ENCODE assay signal across 8 cellular contexts in the genomic region with DNA sequence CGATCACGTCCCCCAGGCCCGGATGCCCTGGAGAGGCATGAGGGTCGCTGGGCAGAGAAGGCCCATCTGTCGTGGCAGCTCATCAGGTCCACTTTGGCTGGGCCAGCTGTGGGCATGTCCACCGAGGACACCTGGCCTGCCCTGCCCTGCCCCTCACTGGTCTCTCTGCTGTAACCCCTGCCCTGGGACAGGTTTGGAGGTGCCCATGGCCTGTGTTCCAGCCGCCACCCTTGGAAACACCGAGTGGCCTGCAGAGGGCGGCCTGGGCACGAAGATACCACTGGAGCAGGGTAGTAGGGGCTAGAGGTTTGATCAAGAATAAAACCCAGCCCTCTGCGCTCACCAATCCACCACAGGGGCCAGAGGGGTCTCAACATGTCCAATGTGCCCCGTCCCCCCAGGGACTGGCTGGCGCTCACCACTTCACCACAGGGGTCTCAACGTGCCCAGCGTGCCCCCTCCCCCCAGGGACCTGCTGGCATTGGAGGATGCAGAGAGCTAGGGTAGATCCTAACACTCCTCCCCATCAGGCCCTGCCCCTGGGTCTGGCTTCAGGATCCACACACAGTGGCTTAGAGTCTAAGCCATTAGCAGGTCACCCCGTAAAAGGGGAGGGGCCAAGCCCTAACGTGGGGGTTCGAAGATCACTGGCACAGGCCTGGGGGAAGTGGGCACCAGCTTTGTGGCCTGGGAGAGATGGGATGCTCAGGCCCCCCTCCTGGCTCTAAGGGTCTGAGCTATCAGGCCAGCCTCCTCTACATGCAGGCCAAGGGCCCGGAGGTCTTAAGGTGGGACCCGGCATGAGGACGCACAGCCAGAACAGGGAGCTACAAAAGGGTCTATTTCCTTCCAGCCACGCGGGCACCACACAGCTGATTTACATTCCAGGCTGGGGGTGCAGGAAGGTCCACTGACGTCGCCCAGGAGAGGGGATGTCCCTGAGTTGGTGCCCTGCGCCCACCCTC. TPM values are rescaled to one million over a fixed set of nuclear protein-coding genes. Genes with fewer than 3 reads are reported as not detected.
DNase-seq lines count a peak whose midpoint lies in the region; ATAC-seq and TF ChIP-seq lines count a peak whose summit lies in the region.

No MANE protein-coding gene starts in this region.

- H3K4me1 ChIP-seq in CD8-positive, alpha-beta memory T cell (ENCODE audit: insufficient read depth, low read length) = peaks cover 23% of the 10 kb centered on the region
- peaks cover 4% of the 10 kb centered on the region for H3K4me1 ChIP-seq in iPS-18a (ENCODE audit: control insufficient read depth, low read depth, low read length)

- H3K27me3 ChIP-seq in CD8-positive, alpha-beta memory T cell (ENCODE audit: insufficient read depth, low read length, poor library complexity, severe bottlenecking) = no peaks in the 10 kb centered on the region
- H3K27me3 ChIP-seq in iPS-18a (ENCODE audit: control insufficient read depth, insufficient read depth, low read length) = no peaks in the 10 kb centered on the region

- DNase-seq in CD8-positive, alpha-beta memory T cell = peak; percentile 54 to 83 (median 63)
- peak in 58 of 76 experiments; percentile 7 to 75 (median 50) for DNase-seq in HUDEP-2 (lab: John Stamatoyannopoulos, UW; ENCODE audit: unreplicated experiment in 76 of 76)
- DNase-seq in T-helper 2 cell treated with Interferon-gamma antibody and Interleukin-4, amounts not matched to agents 5 μg/mL and 100 μg/mL, for 36 hours (ENCODE audit: low spot score) = peak; percentile 51
- no peak for DNase-seq in astrocyte of the cerebellum (ENCODE audit: low read depth)
- DNase-seq in stimulated activated CD4-positive, alpha-beta T cell treated with anti-CD3 and anti-CD28 coated beads, Interleukin-12 subunit alpha, Interleukin-12 subunit beta, amount 100 ng/mL, for 48 hours (ENCODE audit: low read depth in 2 of 3, low spot score in 1 of 3) = peak; percentile 50 to 54 (median 53)
- DNase-seq in pons (ENCODE audit: low spot score) = no peak

- H3K36me3 Mint-ChIP-seq in CD8-positive, alpha-beta memory T cell = peaks cover 0 to 8% (median under 1%) of the 10 kb centered on the region in 3 donors
- peaks cover 4% of the 10 kb centered on the region for H3K36me3 Mint-ChIP-seq in T-helper 2 cell treated with Interferon-gamma antibody and Interleukin-4, amounts not matched to agents 5 μg/mL and 100 μg/mL, for 36 hours (ENCODE audit: low read depth)

- CTCF ChIA-PET in CD8-positive, alpha-beta memory T cell (lab: Charles Lee) = interaction anchor here (0.6 to 3.9 kb wide), 19 partner anchors 9 to 369 kb away, joined by 3 to 33 read pairs (median 5); partner anchors contain the start of genes DENND6B and MAPK11

- peak overlapping the region in 7 of 8 donors; percentile 19 to 81 (median 52) for H3K27ac Mint-ChIP-seq in CD8-positive, alpha-beta memory T cell
- H3K27ac Mint-ChIP-seq in T-helper 2 cell treated with Interferon-gamma antibody and Interleukin-4, amounts not matched to agents 5 μg/mL and 100 μg/mL, for 36 hours = no peak overlapping the region

- in situ Hi-C loops in astrocyte of the cerebellum (cut with HindIII; ENCODE audit: low sequenced_read_pairs) = no loop called here

- peak overlapping the region in 6 of 7 donors; percentile 34 to 73 (median 60) for H3K4me3 Mint-ChIP-seq in CD8-positive, alpha-beta memory T cell
- H3K4me3 Mint-ChIP-seq in T-helper 2 cell treated with Interferon-gamma antibody and Interleukin-4, amounts not matched to agents 5 μg/mL and 100 μg/mL, for 36 hours = no peak overlapping the region

- POLR2A ChIA-PET in CD8-positive, alpha-beta memory T cell (lab: Charles Lee) = interaction anchor here (2.2 kb wide), 1 partner anchor 75 kb away, joined by 7 read pairs; the partner anchor contains the start of gene DENND6B

- H3K4me1 Mint-ChIP-seq in CD8-positive, alpha-beta memory T cell = peaks cover 7 to 33% (median 8%) of the 10 kb centered on the region in 3 donors
- peaks cover 1% of the 10 kb centered on the region for H3K4me1 Mint-ChIP-seq in T-helper 2 cell treated with Interferon-gamma antibody and Interleukin-4, amounts not matched to agents 5 μg/mL and 100 μg/mL, for 36 hours (ENCODE audit: low read depth)

- no peaks in the 10 kb centered on the region for H3K9me3 ChIP-seq in CD8-positive, alpha-beta memory T cell (ENCODE audit: low read length)
- H3K9me3 ChIP-seq in iPS-18a (ENCODE audit: control insufficient read depth, low read depth, low read length) = no peaks in the 10 kb centered on the region

- H3K36me3 ChIP-seq in CD8-positive, alpha-beta memory T cell (ENCODE audit: insufficient read depth, low read length) = no peaks in the 10 kb centered on the region
- H3K36me3 ChIP-seq in iPS-18a (ENCODE audit: control insufficient read depth, low read depth, low read length) = no peaks in the 10 kb centered on the region

- H3K27me3 Mint-ChIP-seq in CD8-positive, alpha-beta memory T cell = peaks cover 1 to 2% of the 10 kb centered on the region in 2 donors
- H3K27me3 Mint-ChIP-seq in T-helper 2 cell treated with Interferon-gamma antibody and Interleukin-4, amounts not matched to agents 5 μg/mL and 100 μg/mL, for 36 hours (ENCODE audit: low read depth) = no peaks in the 10 kb centered on the region

- no peaks in the 10 kb centered on the region for H3K9me3 Mint-ChIP-seq in CD8-positive, alpha-beta memory T cell
- H3K9me3 Mint-ChIP-seq in T-helper 2 cell treated with Interferon-gamma antibody and Interleukin-4, amounts not matched to agents 5 μg/mL and 100 μg/mL, for 36 hours = no peaks in the 10 kb centered on the region

- H3K9ac ChIP-seq in iPS-18a (ENCODE audit: low read length) = no peak overlapping the region

- peak; percentile 72 for TF ChIP-seq CTCF in astrocyte of the cerebellum (IDR thresholded peaks at IDR 0.05; ENCODE audit: low read depth, low read length, missing control alignments)

- H3K27ac ChIP-seq in CD8-positive, alpha-beta memory T cell (ENCODE audit: low read depth, low read length) = no peak overlapping the region
- H3K27ac ChIP-seq in iPS-18a (ENCODE audit: low read length) = no peak overlapping the region

- no peak for ATAC-seq in GM21786 (IDR thresholded peaks at IDR 0.05; ENCODE audit: unreplicated experiment)

- no peak overlapping the region for H3K4me3 ChIP-seq in CD8-positive, alpha-beta memory T cell (ENCODE audit: low read length)
- H3K4me3 ChIP-seq in astrocyte of the cerebellum (ENCODE audit: low read depth, low read length) (no peak overlapping the region), iPS-18a (ENCODE audit: low read length) (peak overlapping the region; percentile 82)

RNA-seq across cellular contexts. Expression of gene HDAC10, which starts 1.3 kb away (rescaled TPM):
- total RNA-seq in CD8-positive, alpha-beta memory T cell = 10 to 100 TPM; 42.5 to 44.7 TPM
- polyA plus RNA-seq in CD8-positive, alpha-beta memory T cell = 7.5 TPM

RNA-seq across cellular contexts. Expression of gene TUBGCP6, which starts 7.5 kb away (rescaled TPM):
- total RNA-seq in CD8-positive, alpha-beta memory T cell = 10 to 100 TPM; 51.4 to 52.2 TPM
- 18.6 TPM for polyA plus RNA-seq in CD8-positive, alpha-beta memory T cell

RNA-seq across cellular contexts. Expression of gene MAPK12, which starts 9.1 kb away (rescaled TPM):
- 1 to 10 TPM; 9.3 to 9.7 TPM for total RNA-seq in CD8-positive, alpha-beta memory T cell
- polyA plus RNA-seq in CD8-positive, alpha-beta memory T cell = 0.03 TPM

RNA-seq across cellular contexts. Expression of gene MAPK11, which starts 17.8 kb away (rescaled TPM):
- 10 to 100 TPM; 12.8 to 13.2 TPM for total RNA-seq in CD8-positive, alpha-beta memory T cell
- 0.28 TPM for polyA plus RNA-seq in CD8-positive, alpha-beta memory T cell

RNA-seq across cellular contexts. Expression of gene SELENOO, which starts 51.6 kb away (rescaled TPM):
- 10 to 100 TPM; 22.3 to 25.9 TPM for total RNA-seq in CD8-positive, alpha-beta memory T cell
- 6.1 TPM for polyA plus RNA-seq in CD8-positive, alpha-beta memory T cell

Comparison
In these comparisons a context has a peak if more than half of its experiments do, and no peak if none do; other contexts are left out.
1. DNase-seq: peak in CD8-positive, alpha-beta memory T cell (5 of 5), HUDEP-2 (58 of 76), T-helper 2 cell treated with Interferon-gamma antibody and Interleukin-4, amounts not matched to agents 5 μg/mL and 100 μg/mL, for 36 hours (single experiment) and stimulated activated CD4-positive, alpha-beta T cell treated with anti-CD3 and anti-CD28 coated beads, Interleukin-12 subunit alpha, Interleukin-12 subunit beta, amount 100 ng/mL, for 48 hours (3 of 3); none in astrocyte of the cerebellum (single experiment) and pons (single experiment).